8 cellular contexts compared by ENCODE assay signal in the genomic region with DNA sequence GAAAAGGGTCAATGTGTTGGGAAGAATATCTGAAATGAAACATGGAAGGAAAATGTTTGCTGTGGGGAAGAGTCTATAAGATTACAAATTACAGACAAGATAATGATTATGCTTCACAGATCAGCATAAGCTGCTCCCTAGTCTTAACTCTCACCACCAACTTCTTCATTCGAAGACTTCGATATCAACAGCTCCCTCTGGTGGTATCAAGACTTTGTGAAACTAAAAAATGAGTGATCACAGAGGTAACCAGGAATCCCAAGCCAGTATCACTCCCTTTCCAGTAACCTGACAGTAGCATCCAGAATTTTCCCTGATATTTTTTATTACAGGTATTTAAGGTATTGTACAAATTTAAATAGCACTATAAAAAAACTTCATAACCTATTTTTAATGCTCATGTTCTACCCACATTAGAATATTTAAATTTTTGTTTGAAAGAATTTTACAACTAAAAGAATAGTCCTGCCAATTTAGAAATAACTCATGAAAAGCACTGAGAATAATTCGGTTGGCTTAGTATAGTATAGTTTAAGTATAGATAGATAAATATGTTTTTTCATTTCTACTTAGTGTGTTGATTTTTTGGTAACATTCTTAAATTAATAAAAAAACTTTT.
DNase-seq lines count a peak whose midpoint lies in the region; ATAC-seq, FAIRE-seq and TF ChIP-seq lines count a peak whose summit lies in the region.

No MANE protein-coding gene starts in this region.

- no peaks in the 10 kb centered on the region for H3K9me3 ChIP-seq in CD4-positive, alpha-beta T cell (ENCODE audit: control insufficient read depth, low read length)
- no peaks in the 10 kb centered on the region for H3K9me3 ChIP-seq in mucosa of descending colon

- no peak overlapping the region for H3K4me3 Mint-ChIP-seq in CD4-positive, alpha-beta T cell
- H3K4me3 Mint-ChIP-seq in activated T-cell treated with anti-CD3 and anti-CD28 coated beads, Interleukin-2, amount 50 U/mL, for 24 hours: no peak overlapping the region

- POLR2A ChIA-PET in CD4-positive, alpha-beta T cell (lab: Charles Lee): interaction anchor here (1.8 kb wide), 1 partner anchor 125 kb away, joined by 5 read pairs; no protein-coding TSS in a partner anchor

- H3K27ac ChIP-seq in CD4-positive, alpha-beta T cell (ENCODE audit: low read depth, low read length): no peak overlapping the region

- no peak overlapping the region for H3K4me3 ChIP-seq in mucosa of descending colon

- H3K27me3 ChIP-seq in CD4-positive, alpha-beta T cell (ENCODE audit: control insufficient read depth, insufficient read depth, low read length): no peaks in the 10 kb centered on the region

- no peak for DNase-seq in CD4-positive, alpha-beta T cell
- DNase-seq in HTR-8/SVneo (ENCODE audit: insufficient read length, low spot score) (peak; percentile 27), RCC 7860 (ENCODE audit: low spot score) (peak; percentile 13), mucosa of descending colon (peak in 1 of 3 donors; percentile 33), 8988T (no peak)
- DNase-seq in activated T-cell treated with anti-CD3 and anti-CD28 coated beads, Interleukin-2, amount 50 U/mL, for 24 hours: no peak

- no peaks in the 10 kb centered on the region for H3K4me1 ChIP-seq in mucosa of descending colon (ENCODE audit: low read depth)

- ATAC-seq in CD4-positive, alpha-beta T cell (ENCODE audit: poor library complexity): peak; percentile 58
- ATAC-seq in GM18867 (IDR thresholded peaks at IDR 0.05; ENCODE audit: unreplicated experiment): peak; percentile 76
- peak; percentile 71 for ATAC-seq in mucosa of descending colon

- no peaks in the 10 kb centered on the region for H3K9me3 Mint-ChIP-seq in CD4-positive, alpha-beta T cell
- no peaks in the 10 kb centered on the region for H3K9me3 Mint-ChIP-seq in activated T-cell treated with anti-CD3 and anti-CD28 coated beads, Interleukin-2, amount 50 U/mL, for 24 hours

- H3K36me3 ChIP-seq in mucosa of descending colon (ENCODE audit: low read depth): no peaks in the 10 kb centered on the region

- peaks cover 19% of the 10 kb centered on the region for H3K36me3 Mint-ChIP-seq in CD4-positive, alpha-beta T cell (ENCODE audit: low read depth)
- peaks cover 19% of the 10 kb centered on the region for H3K36me3 Mint-ChIP-seq in activated T-cell treated with anti-CD3 and anti-CD28 coated beads, Interleukin-2, amount 50 U/mL, for 24 hours (ENCODE audit: low read depth)

- FAIRE-seq in HTR-8/SVneo (lab: Jason Lieb, UNC) (no peak), RCC 7860 (lab: Jason Lieb, UNC) (peak; percentile 60), endometrium (lab: Jason Lieb, UNC) (peak; percentile 51)

- H3K27ac Mint-ChIP-seq in CD4-positive, alpha-beta T cell: no peak overlapping the region
- no peak overlapping the region for H3K27ac Mint-ChIP-seq in activated T-cell treated with anti-CD3 and anti-CD28 coated beads, Interleukin-2, amount 50 U/mL, for 24 hours

- H3K27me3 Mint-ChIP-seq in CD4-positive, alpha-beta T cell: no peaks in the 10 kb centered on the region
- H3K27me3 Mint-ChIP-seq in activated T-cell treated with anti-CD3 and anti-CD28 coated beads, Interleukin-2, amount 50 U/mL, for 24 hours: no peaks in the 10 kb centered on the region

- peaks cover 7% of the 10 kb centered on the region for H3K4me1 Mint-ChIP-seq in CD4-positive, alpha-beta T cell (ENCODE audit: low read depth)
- peaks cover 4% of the 10 kb centered on the region for H3K4me1 Mint-ChIP-seq in activated T-cell treated with anti-CD3 and anti-CD28 coated beads, Interleukin-2, amount 50 U/mL, for 24 hours (ENCODE audit: low read depth)

- intact Hi-C loops in CD4-positive, alpha-beta T cell (cut with DNase I, micrococcal nuclease): loop anchor here (1.0 to 5.0 kb wide), 4 partner anchors 377 to 763 kb away; no protein-coding TSS in a partner anchor
- intact Hi-C loops in mucosa of descending colon (cut with DNase I, micrococcal nuclease): no loop called here

- CTCF ChIA-PET in CD4-positive, alpha-beta T cell (lab: Charles Lee): interaction anchor here (0.5 to 2.1 kb wide), 13 partner anchors 9 to 974 kb away, joined by 3 to 8 read pairs (median 4); no protein-coding TSS in a partner anchor

- TF ChIP-seq CTCF in CD4-positive, alpha-beta T cell (IDR thresholded peaks at IDR 0.05): peak; percentile 62
- TF ChIP-seq CTCF in mucosa of descending colon (IDR thresholded peaks at IDR 0.05): peak; percentile 30

Comparison
In these comparisons a context has a peak if more than half of its experiments do, and no peak if none do; other contexts are left out.
1. DNase-seq: peak in HTR-8/SVneo (single experiment) and RCC 7860 (single experiment); none in CD4-positive, alpha-beta T cell (0 of 10), 8988T (single experiment) and activated T-cell treated with anti-CD3 and anti-CD28 coated beads, Interleukin-2, amount 50 U/mL, for 24 hours (single experiment).
2. intact Hi-C loops: an anchor here in CD4-positive, alpha-beta T cell (1.0 to 5.0 kb wide); none called in mucosa of descending colon.
3. Peak in every context shown above with its lines, with median percentiles within 50 percentile points of each other: ATAC-seq.